ENCODE assay signal across 13 cellular contexts in the genomic region with DNA sequence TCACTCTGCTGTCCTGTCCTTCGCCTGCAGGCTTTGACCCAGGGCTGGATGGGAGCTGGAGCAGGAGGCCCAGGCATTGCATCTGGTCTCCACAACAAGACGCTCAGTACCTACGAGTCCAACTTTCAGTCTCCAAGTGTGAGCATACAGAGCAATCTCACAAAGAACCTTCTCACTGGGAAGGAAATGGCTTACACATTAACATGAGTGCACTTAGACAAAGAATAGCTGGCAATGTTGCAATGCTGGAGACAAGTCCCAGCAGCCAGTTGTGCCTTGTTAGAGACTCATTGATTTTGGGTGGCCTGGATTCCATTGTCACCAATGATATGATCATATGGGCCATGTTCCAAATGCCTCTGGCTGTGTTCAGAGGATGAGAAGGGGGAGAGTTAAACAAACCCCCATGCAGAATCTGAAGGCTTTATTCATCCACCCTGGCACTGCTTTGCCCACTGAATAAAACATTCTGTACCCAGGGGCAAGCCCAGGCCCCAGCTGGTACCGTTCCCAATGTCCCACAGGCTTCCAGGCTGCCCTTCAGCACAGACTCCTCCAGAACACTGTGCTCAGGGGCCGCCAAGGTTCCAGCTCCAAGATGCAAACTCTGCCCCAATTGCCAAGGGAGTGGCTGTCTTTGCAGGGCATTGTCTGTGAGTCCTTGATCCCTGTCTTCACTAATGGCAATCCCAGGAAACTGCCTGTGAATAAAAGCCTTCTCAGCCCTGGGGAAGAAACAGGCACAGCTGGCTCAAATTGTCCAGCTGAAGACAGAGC.
DNase-seq lines count a peak whose midpoint lies in the region; TF ChIP-seq lines count a peak whose summit lies in the region.
"Had no signal": no experiment of that assay in that cellular context is flagged by ENCODE, and none has a peak within 500 bp of the region (broad histone marks: within the 10 kb centered on the region; RNA-seq: fewer than 3 reads in every experiment).

No MANE protein-coding gene starts in this region.

- intact Hi-C loops in testis (cut with DNase I; ENCODE audit: low total_unique reads), result no loop called here

- TF ChIP-seq CTCF in epithelial cell of esophagus (IDR thresholded peaks at IDR 0.05; ENCODE audit: insufficient read depth, low read depth, low read length, missing control alignments), result no peak
- no peak for TF ChIP-seq CTCF in testis (IDR thresholded peaks at IDR 0.05)
- no peak for TF ChIP-seq CTCF in brain microvascular endothelial cell (IDR thresholded peaks at IDR 0.05; ENCODE audit: low read depth, low read length, missing control alignments)

- no peak overlapping the region for H3K4me3 Mint-ChIP-seq in activated naive CD4-positive, alpha-beta T cell treated with anti-CD3 and anti-CD28 coated beads, Interleukin-2, amount 10 ng/mL, durations not matched to agents 7 days and 5 days

- H3K4me1 Mint-ChIP-seq in activated naive CD4-positive, alpha-beta T cell treated with anti-CD3 and anti-CD28 coated beads, Interleukin-2, amount 10 ng/mL, durations not matched to agents 7 days and 5 days, result peaks cover 5% of the 10 kb centered on the region

- H3K27ac Mint-ChIP-seq in activated naive CD4-positive, alpha-beta T cell treated with anti-CD3 and anti-CD28 coated beads, Interleukin-2, amount 10 ng/mL, durations not matched to agents 7 days and 5 days, result peak overlapping the region; percentile 70

- no peak for DNase-seq in activated naive CD4-positive, alpha-beta T cell treated with anti-CD3 and anti-CD28 coated beads, Interleukin-2, amount 10 ng/mL, durations not matched to agents 7 days and 5 days
- no peak for DNase-seq in activated naive CD4-positive, alpha-beta T cell treated with anti-CD3 and anti-CD28 coated beads, Interleukin-2, amount 50 U/mL, for 16 hours
- DNase-seq in epithelial cell of esophagus (ENCODE audit: low read depth) (peak; percentile 12), midbrain (lab: John Stamatoyannopoulos, UW) (peak; percentile 97), testis (peak; percentile 52), activated gamma-delta T cell treated with Interleukin-2 at 50 U/mL for 16 hours (no peak), brain microvascular endothelial cell (no peak), DMS53 treated with DMSO at 0.1 percent for 48 hours (lab: John Stamatoyannopoulos, UW; ENCODE audit: unreplicated experiment) (no peak)
- DNase-seq: ACHN; activated CD8-positive, alpha-beta memory T cell treated with anti-CD3 and anti-CD28 coated beads for 24 hours; DMS79; NCI-H187 treated with DMSO at 0.1 percent for 48 hours; T1000 had no signal

- TF ChIP-seq POLR2A in testis (IDR thresholded peaks at IDR 0.05), result no peak

- H3K36me3 Mint-ChIP-seq in activated naive CD4-positive, alpha-beta T cell treated with anti-CD3 and anti-CD28 coated beads, Interleukin-2, amount 10 ng/mL, durations not matched to agents 7 days and 5 days, result no peaks in the 10 kb centered on the region

- H3K27ac ChIP-seq in testis, result peak overlapping the region; percentile 60 to 63
- no peak overlapping the region for H3K27ac ChIP-seq in brain microvascular endothelial cell

- H3K9me3 ChIP-seq in testis, result no peaks in the 10 kb centered on the region

- H3K9me3 Mint-ChIP-seq in activated naive CD4-positive, alpha-beta T cell treated with anti-CD3 and anti-CD28 coated beads, Interleukin-2, amount 10 ng/mL, durations not matched to agents 7 days and 5 days, result peaks cover 3% of the 10 kb centered on the region

- in situ Hi-C loops in brain microvascular endothelial cell (cut with HindIII; ENCODE audit: low pct_ligation_motif_present, low sequenced_read_pairs), result no loop called here

- CTCF ChIA-PET in activated naive CD4-positive, alpha-beta T cell treated with anti-CD3 and anti-CD28 coated beads, Interleukin-2, amount 10 ng/mL, durations not matched to agents 7 days and 5 days (lab: Charles Lee), result no interaction called here

- H3K4me3 ChIP-seq in epithelial cell of esophagus (ENCODE audit: low read length) (no peak overlapping the region), testis (no peak overlapping the region), brain microvascular endothelial cell (ENCODE audit: low read depth, low read length) (no peak overlapping the region)

- H3K36me3 ChIP-seq in testis (ENCODE audit: low read depth, missing control alignments) (no peaks in the 10 kb centered on the region), brain microvascular endothelial cell (replicated peaks) (no peaks in the 10 kb centered on the region)

- 42 to 54% methylated on average over 3 to 5 of the region's 5 CpGs for WGBS in testis, 2 donors

- peaks cover 29% of the 10 kb centered on the region for H3K4me1 ChIP-seq in testis

- H3K27me3 ChIP-seq in testis (no peaks in the 10 kb centered on the region), brain microvascular endothelial cell (replicated peaks) (no peaks in the 10 kb centered on the region)

- peaks cover 41% of the 10 kb centered on the region for H3K27me3 Mint-ChIP-seq in activated naive CD4-positive, alpha-beta T cell treated with anti-CD3 and anti-CD28 coated beads, Interleukin-2, amount 10 ng/mL, durations not matched to agents 7 days and 5 days

Comparison
In these comparisons a context has a peak if more than half of its experiments do, and no peak if none do; other contexts are left out.
1. DNase-seq: peak in epithelial cell of esophagus (single experiment), midbrain (single experiment) and testis (single experiment); none in activated naive CD4-positive, alpha-beta T cell treated with anti-CD3 and anti-CD28 coated beads, Interleukin-2, amount 10 ng/mL, durations not matched to agents 7 days and 5 days (single experiment), activated naive CD4-positive, alpha-beta T cell treated with anti-CD3 and anti-CD28 coated beads, Interleukin-2, amount 50 U/mL, for 16 hours (single experiment), activated gamma-delta T cell treated with Interleukin-2 at 50 U/mL for 16 hours (single experiment), brain microvascular endothelial cell (single experiment) and DMS53 treated with DMSO at 0.1 percent for 48 hours (single experiment).